Comparison of ENCODE assay signal across 11 cellular contexts in the genomic region with DNA sequence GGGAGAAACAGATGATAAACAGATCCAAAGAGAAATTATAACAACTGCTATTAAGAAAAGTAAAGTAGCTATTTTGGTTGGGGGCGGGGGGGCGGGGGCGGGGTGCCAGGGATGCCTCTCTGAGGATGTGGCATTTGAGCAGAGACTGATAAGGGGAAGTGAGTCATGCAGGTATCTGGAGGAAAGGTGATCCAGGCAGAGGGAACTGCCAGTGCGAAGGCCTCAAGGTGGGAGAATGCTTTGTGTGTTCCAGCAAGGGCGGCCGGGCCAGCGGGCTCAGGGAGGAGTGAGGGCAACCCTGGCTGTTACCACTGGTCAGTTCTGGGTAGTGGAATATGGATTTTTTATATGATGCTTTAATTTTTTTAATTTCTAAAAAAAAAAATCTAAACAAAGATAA. TPM values are rescaled to one million over a fixed set of nuclear protein-coding genes. Genes with fewer than 3 reads are reported as not detected.
DNase-seq lines count a peak whose midpoint lies in the region; ATAC-seq and TF ChIP-seq lines count a peak whose summit lies in the region.
"Had no signal": no experiment of that assay in that cellular context is flagged by ENCODE, and none has a peak within 500 bp of the region (broad histone marks: within the 10 kb centered on the region; RNA-seq: fewer than 3 reads in every experiment).

No MANE protein-coding gene starts in this region.

- no peak overlapping the region for H3K9ac ChIP-seq in colonic mucosa (ENCODE audit: low read depth in 2 of 2, low read length in 2 of 2)

- H3K27me3 Mint-ChIP-seq in stimulated activated naive CD8-positive, alpha-beta T cell treated with anti-CD3 and anti-CD28 coated beads, Interleukin-15, Interleukin-2, amounts not matched to agents 100 ng/mL and 50 ng/mL, for 24 hours: no peaks in the 10 kb centered on the region
- no peaks in the 10 kb centered on the region for H3K27me3 Mint-ChIP-seq in activated B cell treated with CpG ODN at 0.5 μM for 24 hours

- CTCF ChIA-PET in activated B cell treated with CpG ODN at 0.5 μM for 24 hours (lab: Charles Lee): interaction anchor here (1.5 to 1.9 kb wide), 2 partner anchors 9 to 35 kb away, joined by 4 to 6 read pairs; no protein-coding TSS in a partner anchor

- intact Hi-C loops in activated B cell treated with CpG ODN at 0.5 μM for 24 hours (cut with micrococcal nuclease): loop anchor here (5.0 kb wide), 1 partner anchor 353 kb away; the partner anchor contains the start of genes CLCN6 and MTHFR
- intact Hi-C loops in colonic mucosa (cut with DNase I): no loop called here

- H3K27ac Mint-ChIP-seq in stimulated activated naive CD8-positive, alpha-beta T cell treated with anti-CD3 and anti-CD28 coated beads, Interleukin-15, Interleukin-2, amounts not matched to agents 100 ng/mL and 50 ng/mL, for 24 hours: peak overlapping the region; percentile 74
- H3K27ac Mint-ChIP-seq in activated B cell treated with CpG ODN at 0.5 μM for 24 hours: peak overlapping the region; percentile 86

- H3K4me3 ChIP-seq in colonic mucosa: no peak overlapping the region
- H3K4me3 ChIP-seq: lower lobe of right lung, stomach had no signal

- no peaks in the 10 kb centered on the region for H3K9me3 ChIP-seq in colonic mucosa
- H3K9me3 ChIP-seq: lower lobe of right lung, stomach had no signal

- H3K36me3 ChIP-seq in colonic mucosa: no peaks in the 10 kb centered on the region
- H3K36me3 ChIP-seq: lower lobe of right lung, stomach had no signal

- H3K27me3 ChIP-seq in foreskin keratinocyte (peaks cover 3% of the 10 kb centered on the region), colonic mucosa (no peaks in the 10 kb centered on the region)
- H3K27me3 ChIP-seq: stomach had no signal

- peaks cover 8% of the 10 kb centered on the region for H3K4me1 ChIP-seq in foreskin keratinocyte
- peaks cover 18% of the 10 kb centered on the region for H3K4me1 ChIP-seq in colonic mucosa

- peaks cover 97% of the 10 kb centered on the region for H3K4me1 Mint-ChIP-seq in stimulated activated naive CD8-positive, alpha-beta T cell treated with anti-CD3 and anti-CD28 coated beads, Interleukin-15, Interleukin-2, amounts not matched to agents 100 ng/mL and 50 ng/mL, for 24 hours (ENCODE audit: low read depth)
- H3K4me1 Mint-ChIP-seq in activated B cell treated with CpG ODN at 0.5 μM for 24 hours: peaks cover 83% of the 10 kb centered on the region

- no peak for DNase-seq in stimulated activated naive CD8-positive, alpha-beta T cell treated with anti-CD3 and anti-CD28 coated beads, Interleukin-15, Interleukin-2, amounts not matched to agents 100 U/mL and 50 U/mL, for 24 hours
- DNase-seq in activated B cell treated with CpG ODN at 0.5 μM for 24 hours (no peak), foreskin keratinocyte (peak; percentile 23 to 30), colonic mucosa (no peak), AG20443 (ENCODE audit: low spot score) (no peak)
- DNase-seq: lower lobe of right lung, NCI-H510A treated with DMSO at 0.1 percent for 48 hours, stomach had no signal

- H3K27ac ChIP-seq in foreskin keratinocyte (no peak overlapping the region), colonic mucosa (no peak overlapping the region)
- H3K27ac ChIP-seq: lower lobe of right lung had no signal

- no peak for ATAC-seq in stimulated activated naive CD8-positive, alpha-beta T cell treated with anti-CD3 and anti-CD28 coated beads, Interleukin-15, Interleukin-2, amounts not matched to agents 100 U/mL and 50 U/mL, for 24 hours
- ATAC-seq in activated B cell treated with CpG ODN at 0.5 μM for 24 hours (ENCODE audit: low read depth) (no peak), foreskin keratinocyte (peak; percentile 40), HG03521 (IDR thresholded peaks at IDR 0.05; ENCODE audit: unreplicated experiment) (no peak), GM18858 (IDR thresholded peaks at IDR 0.05; ENCODE audit: unreplicated experiment) (no peak)
- ATAC-seq: lower lobe of right lung had no signal

- TF ChIP-seq CTCF in activated B cell treated with CpG ODN at 0.5 μM for 24 hours (IDR thresholded peaks at IDR 0.05) (no peak), foreskin keratinocyte (conservative IDR thresholded peaks at IDR 0.05) (no peak), colonic mucosa (IDR thresholded peaks at IDR 0.05) (no peak)

- H3K4me3 Mint-ChIP-seq in stimulated activated naive CD8-positive, alpha-beta T cell treated with anti-CD3 and anti-CD28 coated beads, Interleukin-15, Interleukin-2, amounts not matched to agents 100 ng/mL and 50 ng/mL, for 24 hours: no peak overlapping the region
- peak overlapping the region; percentile 16 for H3K4me3 Mint-ChIP-seq in activated B cell treated with CpG ODN at 0.5 μM for 24 hours

- no peaks in the 10 kb centered on the region for H3K36me3 Mint-ChIP-seq in stimulated activated naive CD8-positive, alpha-beta T cell treated with anti-CD3 and anti-CD28 coated beads, Interleukin-15, Interleukin-2, amounts not matched to agents 100 ng/mL and 50 ng/mL, for 24 hours (ENCODE audit: low read depth)
- no peaks in the 10 kb centered on the region for H3K36me3 Mint-ChIP-seq in activated B cell treated with CpG ODN at 0.5 μM for 24 hours (ENCODE audit: low read depth)

- POLR2A ChIA-PET in activated B cell treated with CpG ODN at 0.5 μM for 24 hours (lab: Charles Lee): interaction anchor here (0.6 to 10.9 kb wide), 16 partner anchors 8 to 879 kb away, joined by 3 to 187 read pairs (median 5); no protein-coding TSS in a partner anchor

- no peaks in the 10 kb centered on the region for H3K9me3 Mint-ChIP-seq in stimulated activated naive CD8-positive, alpha-beta T cell treated with anti-CD3 and anti-CD28 coated beads, Interleukin-15, Interleukin-2, amounts not matched to agents 100 ng/mL and 50 ng/mL, for 24 hours
- H3K9me3 Mint-ChIP-seq in activated B cell treated with CpG ODN at 0.5 μM for 24 hours: no peaks in the 10 kb centered on the region

RNA-seq across cellular contexts. Expression of gene TNFRSF1B, which starts 7.0 kb away (rescaled TPM):
- total RNA-seq in activated B cell treated with CpG ODN at 0.5 μM for 24 hours (89.0 and 98.6 TPM in 2 replicates), foreskin keratinocyte (0.07 and 0.14 TPM in 2 replicates), colonic mucosa (10 to 100 TPM; 27.2 to 28.1 TPM)
- 0.02 and 0.03 TPM in 2 replicates for polyA plus RNA-seq in foreskin keratinocyte

Comparison
In these comparisons a context has a peak if more than half of its experiments do, and no peak if none do; other contexts are left out.
1. DNase-seq: peak in foreskin keratinocyte (2 of 2); none in stimulated activated naive CD8-positive, alpha-beta T cell treated with anti-CD3 and anti-CD28 coated beads, Interleukin-15, Interleukin-2, amounts not matched to agents 100 U/mL and 50 U/mL, for 24 hours (single experiment), activated B cell treated with CpG ODN at 0.5 μM for 24 hours (single experiment), colonic mucosa (single experiment) and AG20443 (single experiment).
2. RNA of gene TNFRSF1B, which starts 7.0 kb away (total RNA-seq): 89.0 to 98.6 TPM in activated B cell treated with CpG ODN at 0.5 μM for 24 hours and 27.2 to 28.1 TPM in colonic mucosa; 0.07 to 0.14 TPM in foreskin keratinocyte; every median in the first group is over 10 times any median in the second.